Comparison of ENCODE assay signal across 17 cellular contexts in genomic region chr2:239952251-239952650, GRCh38.
A peak's percentile ranks its signal among the peaks of the same experiment; 100 is the strongest.
DNase-seq lines count a peak whose midpoint lies in the region; ATAC-seq, FAIRE-seq and TF ChIP-seq lines count a peak whose summit lies in the region.
"Had no signal": no experiment of that assay in that cellular context is flagged by ENCODE, and none has a peak within 500 bp of the region (broad histone marks: within the 10 kb centered on the region; RNA-seq: fewer than 3 reads in every experiment).

No MANE protein-coding gene starts in this region.

- no peak overlapping the region for H3K9ac ChIP-seq in BLaER1
- no peak overlapping the region for H3K9ac ChIP-seq in kidney (ENCODE audit: low read length in 2 of 2)

- TF ChIP-seq POLR2A in spleen (IDR thresholded peaks at IDR 0.05) = no peak

- no peak for FAIRE-seq in kidney (lab: Jason Lieb, UNC)
- FAIRE-seq: D721Med had no signal

- peak overlapping the region; percentile 61 for H3K4me2 ChIP-seq in BLaER1

- H3K4me3 ChIP-seq in BLaER1 (no peak overlapping the region), RWPE2 (ENCODE audit: severe bottlenecking) (no peak overlapping the region), kidney (ENCODE audit: low read length in 2 of 2) (no peak overlapping the region), spleen (no peak overlapping the region)

- 92 to 100% (median 98%) methylated on average over 4 to 5 of the region's 5 CpGs for WGBS in spleen, 5 donors

- peaks cover 19% of the 10 kb centered on the region for H3K36me3 ChIP-seq in BLaER1
- no peaks in the 10 kb centered on the region for H3K36me3 ChIP-seq in RWPE2 (ENCODE audit: low read depth)
- no peaks in the 10 kb centered on the region for H3K36me3 ChIP-seq in kidney (ENCODE audit: control insufficient read depth in 1 of 2, insufficient read depth in 2 of 2, low read length in 2 of 2)
- H3K36me3 ChIP-seq in spleen = peaks cover 0 to 36% (median 0%) of the 10 kb centered on the region in 6 donors

- H4K20me1 ChIP-seq in BLaER1 = no peaks in the 10 kb centered on the region

- no peaks in the 10 kb centered on the region for H3K9me3 ChIP-seq in BLaER1
- no peaks in the 10 kb centered on the region for H3K9me3 ChIP-seq in RWPE2 (ENCODE audit: severe bottlenecking)
- no peaks in the 10 kb centered on the region for H3K9me3 ChIP-seq in kidney (ENCODE audit: control insufficient read depth in 1 of 2, low read length in 2 of 2)
- H3K9me3 ChIP-seq in spleen = no peaks in the 10 kb centered on the region

- peak; percentile 44 for DNase-seq in RWPE2 (ENCODE audit: low spot score)
- DNase-seq in kidney = peak; percentile 36
- DNase-seq in spleen = peak; percentile 36
- no peak for DNase-seq in DMS153 treated with DMSO at 0.1 percent for 48 hours (lab: John Stamatoyannopoulos, UW; ENCODE audit: unreplicated experiment)
- DNase-seq in dedifferentiated amniotic fluid mesenchymal stem cell (ENCODE audit: extremely low spot score) = no peak
- DNase-seq: CD4-positive, alpha-beta memory T cell; GF-D8; IMR-90; Kasumi-1; NCI-H187 treated with DMSO at 0.1 percent for 48 hours; NCI-H2171 treated with DMSO at 0.1 percent for 48 hours; NCI-H82 had no signal

- TF ChIP-seq CTCF in RWPE2 (IDR thresholded peaks at IDR 0.05; ENCODE audit: poor library complexity, severe bottlenecking) (no peak), kidney (IDR thresholded peaks at IDR 0.05; ENCODE audit: borderline replicate concordance, extremely low read depth, insufficient read depth) (no peak), spleen (IDR thresholded peaks at IDR 0.05 in 8 of 11, conservative IDR thresholded peaks at IDR 0.05 in 3 of 11) (no peak)

- H3K27ac ChIP-seq in BLaER1 = peak overlapping the region; percentile 97
- no peak overlapping the region for H3K27ac ChIP-seq in RWPE2 (ENCODE audit: poor library complexity, severe bottlenecking)
- H3K27ac ChIP-seq in kidney (ENCODE audit: low read depth in 2 of 2, low read length in 2 of 2) = no peak overlapping the region
- no peak overlapping the region for H3K27ac ChIP-seq in spleen

- H3K4me1 ChIP-seq in BLaER1 (peaks cover 82% of the 10 kb centered on the region), RWPE2 (ENCODE audit: insufficient read depth, poor library complexity, severe bottlenecking) (no peaks in the 10 kb centered on the region), kidney (ENCODE audit: control insufficient read depth in 1 of 2, insufficient read depth in 1 of 2, low read depth in 1 of 2, low read length in 2 of 2) (peaks cover 0 to 8% of the 10 kb centered on the region in 2 donors), spleen (peaks cover 0 to 14% (median 8%) of the 10 kb centered on the region in 6 donors)

- intact Hi-C loops in kidney (cut with DNase I) = no loop called here
- intact Hi-C loops in spleen (cut with DNase I; ENCODE audit: low total_unique reads) = no loop called here

- H3K27me3 ChIP-seq in BLaER1 (no peaks in the 10 kb centered on the region), RWPE2 (ENCODE audit: insufficient read depth, poor library complexity, severe bottlenecking) (no peaks in the 10 kb centered on the region), spleen (replicated peaks in 1 of 7) (no peaks in the 10 kb centered on the region)

- ATAC-seq in RWPE2 (ENCODE audit: low read depth) (no peak), GM21737 (IDR thresholded peaks at IDR 0.05; ENCODE audit: unreplicated experiment) (no peak)
- ATAC-seq: HCT116, Panc1 had no signal

Comparison
In these comparisons a context has a peak if more than half of its experiments do, and no peak if none do; other contexts are left out.
1. DNase-seq: peak in RWPE2 (single experiment), kidney (single experiment) and spleen (single experiment); none in DMS153 treated with DMSO at 0.1 percent for 48 hours (single experiment) and dedifferentiated amniotic fluid mesenchymal stem cell (single experiment).